Comparison of ENCODE assay signal across 1 cellular context in genomic region chr1:36134805-36135339, GRCh38.
A peak's percentile ranks its signal among the peaks of the same experiment; 100 is the strongest.
TF ChIP-seq lines count a peak whose summit lies in the region.

No MANE protein-coding gene starts in this region.

TF ChIP-seq in K562, 482 proteins besides CTCF, POLR2A, EP300 and RAD21 (continued from another document and continues in another):
- TF ChIP-seq ID3 (CRISPR knock-in tag; IDR thresholded peaks at IDR 0.05) (no peak), ID3 (tag; IDR thresholded peaks at IDR 0.05) (no peak), FOXK2 (conservative IDR thresholded peaks at IDR 0.05 in 1 of 2, IDR thresholded peaks at IDR 0.05 in 1 of 2; ENCODE audit: low read depth in 2 of 2) (no peak), ARID3B (CRISPR knock-in tag; IDR thresholded peaks at IDR 0.05; ENCODE audit: borderline replicate concordance) (no peak), ZBTB5 (IDR thresholded peaks at IDR 0.05) (no peak), TAF15 (IDR thresholded peaks at IDR 0.05; ENCODE audit: low read depth, low read length) (no peak), MCM5 (IDR thresholded peaks at IDR 0.05; ENCODE audit: low read depth) (no peak), CHD4 (IDR thresholded peaks at IDR 0.05; ENCODE audit: insufficient read depth, insufficient replicate concordance, low read depth, low read length, poor library complexity, severe bottlenecking) (no peak), YY1 (IDR thresholded peaks at IDR 0.05; ENCODE audit: borderline replicate concordance in 1 of 3, control insufficient read depth in 1 of 3, extremely low read depth in 1 of 3, insufficient read depth in 3 of 3, insufficient read length in 1 of 3, insufficient replicate concordance in 2 of 3, low read depth in 1 of 3, low read length in 2 of 3) (peak in 1 of 3 experiments; percentile 22), GATAD2A (IDR thresholded peaks at IDR 0.05) (peak; percentile 3; the same call in 1 of the 2 replicates), EZH2 (IDR thresholded peaks at IDR 0.05; ENCODE audit: borderline replicate concordance, low read depth, low read length) (no peak), NFE2 (IDR thresholded peaks at IDR 0.05; ENCODE audit: low read depth) (no peak), HNRNPUL1 (IDR thresholded peaks at IDR 0.05; ENCODE audit: low read length) (no peak), NR2C2 (CRISPR knock-in tag; IDR thresholded peaks at IDR 0.05) (no peak), NR2C2 (tag; IDR thresholded peaks at IDR 0.05) (no peak), RBM22 (IDR thresholded peaks at IDR 0.05; ENCODE audit: low read depth, low read length, poor library complexity, severe bottlenecking) (no peak), ZNF696 (CRISPR knock-in tag; conservative IDR thresholded peaks at IDR 0.05) (no peak), CLOCK (CRISPR knock-in tag; IDR thresholded peaks at IDR 0.05; ENCODE audit: borderline replicate concordance) (no peak), RBM39 (optimal IDR thresholded peaks at IDR 0.05; ENCODE audit: low read depth, low read length) (no peak), SAFB (IDR thresholded peaks at IDR 0.05; ENCODE audit: borderline replicate concordance, low read depth, low read length) (no peak), CEBPB (tag; IDR thresholded peaks at IDR 0.05) (no peak), CREB3L1 (IDR thresholded peaks at IDR 0.05; ENCODE audit: borderline replicate concordance, low read depth) (no peak), ELF2 (CRISPR knock-in tag; IDR thresholded peaks at IDR 0.05) (0 out of 2 replicates have a peak, but pooled peaks have one; percentile 43), ARID4B (CRISPR knock-in tag; IDR thresholded peaks at IDR 0.05) (no peak), ZNF785 (CRISPR knock-in tag; IDR thresholded peaks at IDR 0.05) (no peak), SMAD2 (IDR thresholded peaks at IDR 0.05; ENCODE audit: low read depth, low read length) (no peak), CHD7 (IDR thresholded peaks at IDR 0.05; ENCODE audit: low read depth, low read length) (no peak), TARDBP (IDR thresholded peaks at IDR 0.05) (no peak), HMG20B (CRISPR knock-in tag; IDR thresholded peaks at IDR 0.05) (no peak), ARID2 (IDR thresholded peaks at IDR 0.05) (peak; percentile 61; the same call in 1 of the 2 replicates), HDAC2 (IDR thresholded peaks at IDR 0.05) (no peak; the same call in 1 of the 2 replicates), ZNF23 (CRISPR knock-in tag; IDR thresholded peaks at IDR 0.05) (no peak), TCF3 (CRISPR knock-in tag; IDR thresholded peaks at IDR 0.05) (no peak), SOX6 (IDR thresholded peaks at IDR 0.05) (0 out of 2 replicates have a peak, but pooled peaks have one; percentile 24)
